Comparison of ENCODE assay signal across 29 cellular contexts in genomic region chr5:54924487-54924886, GRCh38.
DNase-seq lines count a peak whose midpoint lies in the region; ATAC-seq, FAIRE-seq and TF ChIP-seq lines count a peak whose summit lies in the region.
"Had no signal": no experiment of that assay in that cellular context is flagged by ENCODE, and none has a peak within 500 bp of the region (broad histone marks: within the 10 kb centered on the region; RNA-seq: fewer than 3 reads in every experiment).

No MANE protein-coding gene starts in this region.

- no peak overlapping the region for H3K27ac ChIP-seq in K562 (ENCODE audit: extremely low read depth, low read depth, low read length)
- H3K27ac ChIP-seq: 22Rv1; A549; BLaER1; BLaER1 treated with 17β-estradiol and CSF1 and Interleukin-3, amounts not matched to agents 10 nM and 100 nM; C4-2B had no signal

- TF ChIP-seq RAD21 in K562 (CRISPR knock-in tag; conservative IDR thresholded peaks at IDR 0.05 in 1 of 2, IDR thresholded peaks at IDR 0.05 in 1 of 2): no peak

- no peak for TF ChIP-seq EP300 in K562 (IDR thresholded peaks at IDR 0.05; ENCODE audit: low read length)

- H3K27me3 ChIP-seq in K562 (ENCODE audit: control insufficient read depth in 2 of 2, insufficient read depth in 2 of 2, low read length in 2 of 2): no peaks in the 10 kb centered on the region; a peak in 1 of 5 replicates
- H3K27me3 ChIP-seq: BE2C; BLaER1; BLaER1 treated with 17β-estradiol and CSF1 and Interleukin-3, amounts not matched to agents 10 nM and 100 nM had no signal

- BruUV-seq in K562 (replicated peaks; lab: Mats Ljungman, UMichigan): no TSS peak

- no peak for FAIRE-seq in K562 (lab: Jason Lieb, UNC)
- FAIRE-seq: A204.1, A549, D721Med had no signal

- CTCF ChIA-PET in K562 (lab: Yijun Ruan, JAX; ENCODE audit: low intra/inter-chr PET ratio): no interaction called here

- POLR2A ChIA-PET in K562 (lab: Yijun Ruan, JAX): no interaction called here

- H3K79me2 ChIP-seq in K562 (ENCODE audit: control insufficient read depth, insufficient read depth, low read length): no peaks in the 10 kb centered on the region

- TF ChIP-seq CTCF in K562 (IDR thresholded peaks at IDR 0.05 in 2 of 3, conservative IDR thresholded peaks at IDR 0.05 in 1 of 3; ENCODE audit: insufficient read depth in 2 of 3, low read depth in 1 of 3, low read length in 3 of 3): no peak

- no peak for ATAC-seq in K562
- ATAC-seq: A549; CD8-positive, alpha-beta T cell had no signal

- no peaks in the 10 kb centered on the region for H3K9me3 ChIP-seq in K562 (replicated peaks; ENCODE audit: control insufficient read depth, insufficient read depth, low read depth, low read length)
- H3K9me3 ChIP-seq: BE2C had no signal

- H2AFZ ChIP-seq in K562 (ENCODE audit: low read depth, low read length): no peak overlapping the region

- H3K4me2 ChIP-seq in K562 (ENCODE audit: insufficient read depth, low read length): no peak overlapping the region
- H3K4me2 ChIP-seq: A549; BLaER1; BLaER1 treated with 17β-estradiol and CSF1 and Interleukin-3, amounts not matched to agents 10 nM and 100 nM had no signal

- no peak overlapping the region for H3K4me3 ChIP-seq in K562
- H3K4me3 ChIP-seq: A549; BLaER1; BLaER1 treated with 17β-estradiol and CSF1 and Interleukin-3, amounts not matched to agents 10 nM and 100 nM had no signal

- H3K9me1 ChIP-seq in K562 (ENCODE audit: control insufficient read depth, insufficient read depth, low read length): no peaks in the 10 kb centered on the region

- no peaks in the 10 kb centered on the region for H4K20me1 ChIP-seq in K562 (replicated peaks; ENCODE audit: control insufficient read depth, insufficient read depth, low read length)
- H4K20me1 ChIP-seq: BLaER1; BLaER1 treated with 17β-estradiol and CSF1 and Interleukin-3, amounts not matched to agents 10 nM and 100 nM had no signal

- DNase-seq in K562 (ENCODE audit: extremely low read depth in 1 of 4, low spot score in 3 of 4) (no peak), UCSD-AML1 (lab: John Stamatoyannopoulos, UW; ENCODE audit: unreplicated experiment) (no peak)
- DNase-seq: 8988T; ACHN; AML-193; BE2C; C1 segment of cervical spinal cord; Caco-2; Calu3; CD4-positive, alpha-beta memory T cell; CD4-positive, alpha-beta T cell; CD4-positive, CD25-positive, alpha-beta regulatory T cell; CD8-positive, alpha-beta memory T cell; CD8-positive, alpha-beta T cell; COR-L47; DMS 273 treated with DMSO at 0.1 percent for 48 hours; DMS153; DMS53; DMS79; DMS79 treated with DMSO at 0.1 percent for 48 hours; DND-41; EL had no signal

- no peak overlapping the region for H3K9ac ChIP-seq in K562 (ENCODE audit: insufficient read depth in 1 of 2, low read depth in 2 of 2, low read length in 2 of 2)
- H3K9ac ChIP-seq: BLaER1; BLaER1 treated with 17β-estradiol and CSF1 and Interleukin-3, amounts not matched to agents 10 nM and 100 nM had no signal

- no peak for TF ChIP-seq POLR2A in K562 (conservative IDR thresholded peaks at IDR 0.05)

- in situ Hi-C loops in K562 (cut with MboI): no loop called here

- H3K36me3 ChIP-seq in K562 (ENCODE audit: control insufficient read depth, insufficient read depth, low read length): no peaks in the 10 kb centered on the region
- H3K36me3 ChIP-seq: BE2C; BLaER1 treated with 17β-estradiol and CSF1 and Interleukin-3, amounts not matched to agents 10 nM and 100 nM had no signal

- no peaks in the 10 kb centered on the region for H3K4me1 ChIP-seq in K562 (replicated peaks in 1 of 2; ENCODE audit: control insufficient read depth in 2 of 2, insufficient read depth in 2 of 2, low read length in 2 of 2)
- H3K4me1 ChIP-seq: A549, BE2C, Caco-2 had no signal

- intact Hi-C loops in K562 (cut with micrococcal nuclease): no loop called here

TF ChIP-seq in K562, 482 proteins besides CTCF, POLR2A, EP300 and RAD21:
- TF ChIP-seq, protein P1, sequence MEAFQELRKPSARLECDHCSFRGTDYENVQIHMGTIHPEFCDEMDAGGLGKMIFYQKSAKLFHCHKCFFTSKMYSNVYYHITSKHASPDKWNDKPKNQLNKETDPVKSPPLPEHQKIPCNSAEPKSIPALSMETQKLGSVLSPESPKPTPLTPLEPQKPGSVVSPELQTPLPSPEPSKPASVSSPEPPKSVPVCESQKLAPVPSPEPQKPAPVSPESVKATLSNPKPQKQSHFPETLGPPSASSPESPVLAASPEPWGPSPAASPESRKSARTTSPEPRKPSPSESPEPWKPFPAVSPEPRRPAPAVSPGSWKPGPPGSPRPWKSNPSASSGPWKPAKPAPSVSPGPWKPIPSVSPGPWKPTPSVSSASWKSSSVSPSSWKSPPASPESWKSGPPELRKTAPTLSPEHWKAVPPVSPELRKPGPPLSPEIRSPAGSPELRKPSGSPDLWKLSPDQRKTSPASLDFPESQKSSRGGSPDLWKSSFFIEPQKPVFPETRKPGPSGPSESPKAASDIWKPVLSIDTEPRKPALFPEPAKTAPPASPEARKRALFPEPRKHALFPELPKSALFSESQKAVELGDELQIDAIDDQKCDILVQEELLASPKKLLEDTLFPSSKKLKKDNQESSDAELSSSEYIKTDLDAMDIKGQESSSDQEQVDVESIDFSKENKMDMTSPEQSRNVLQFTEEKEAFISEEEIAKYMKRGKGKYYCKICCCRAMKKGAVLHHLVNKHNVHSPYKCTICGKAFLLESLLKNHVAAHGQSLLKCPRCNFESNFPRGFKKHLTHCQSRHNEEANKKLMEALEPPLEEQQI (IDR thresholded peaks at IDR 0.05): no peak
- TF ChIP-seq NFATC3 (IDR thresholded peaks at IDR 0.05) (no peak), ZNF507 (tag; conservative IDR thresholded peaks at IDR 0.05) (peak; percentile 93), TAF1 (IDR thresholded peaks at IDR 0.05; ENCODE audit: control insufficient read depth, extremely low read depth, insufficient read depth, low read length, severe bottlenecking) (no peak)
